ENCODE assay signal across 8 cellular contexts in the genomic region with DNA sequence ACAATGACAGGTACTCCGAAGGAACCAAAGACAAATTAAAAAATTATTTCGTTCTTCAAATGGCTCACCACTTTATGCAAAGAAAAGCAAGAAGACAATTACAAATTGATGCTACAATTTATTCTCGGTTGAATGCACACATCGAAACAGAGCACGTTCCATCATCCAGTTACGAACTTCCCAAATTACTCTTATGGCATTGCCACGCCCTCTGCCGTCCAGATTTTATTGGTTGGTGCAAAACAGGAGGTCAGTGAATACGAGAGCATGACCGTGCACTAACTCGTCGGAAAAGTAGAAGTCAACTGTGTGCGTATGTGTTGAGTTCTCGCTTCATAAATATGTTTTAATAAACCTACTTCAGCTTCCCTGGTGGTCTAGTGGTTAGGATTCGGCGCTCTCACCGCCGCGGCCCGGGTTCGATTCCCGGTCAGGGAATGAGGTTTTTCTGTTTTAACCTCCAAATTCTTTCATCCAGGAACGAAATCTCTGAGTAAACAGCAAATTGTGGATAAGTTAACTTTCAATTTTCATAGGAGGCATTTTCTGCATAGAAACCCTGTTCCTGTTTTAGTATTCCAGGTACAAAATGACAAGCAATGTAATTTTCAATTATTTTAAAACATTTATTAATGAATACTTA. TPM values are rescaled to one million over a fixed set of nuclear protein-coding genes. Genes with fewer than 3 reads are reported as not detected.
A peak's percentile ranks its signal among the peaks of the same experiment; 100 is the strongest.
DNase-seq lines count a peak whose midpoint lies in the region; ATAC-seq, FAIRE-seq and TF ChIP-seq lines count a peak whose summit lies in the region.

No MANE protein-coding gene starts in this region.

- H3K4me1 ChIP-seq in OCI-LY3 (ENCODE audit: low read length), result peaks cover 22% of the 10 kb centered on the region
- H3K4me1 ChIP-seq in mucosa of descending colon (ENCODE audit: low read depth), result peaks cover 17% of the 10 kb centered on the region

- no peak overlapping the region for H3K27ac ChIP-seq in OCI-LY3 (ENCODE audit: low read length)

- FAIRE-seq in GM19239 (lab: Jason Lieb, UNC), result peak; percentile 26

- DNase-seq in AG08395 (ENCODE audit: low spot score) (peak; percentile 73), GM19239 (ENCODE audit: insufficient read length, low spot score) (peak; percentile 22), HUDEP-2 (lab: John Stamatoyannopoulos, UW; ENCODE audit: unreplicated experiment in 76 of 76) (peak in 74 of 76 experiments; percentile 49 to 97 (median 86)), activated T-cell treated with anti-CD3 and anti-CD28 coated beads for 24 hours (ENCODE audit: low read depth) (peak; percentile 72), epithelial cell of proximal tubule (ENCODE audit: low read depth) (peak; percentile 59), mucosa of descending colon (peak; percentile 65 to 89 (median 79))
- peak; percentile 46 to 49 for DNase-seq in stimulated activated CD8-positive, alpha-beta memory T cell treated with anti-CD3 and anti-CD28 coated beads, Interleukin-2, amount 100 ng/mL, for 1 hour (ENCODE audit: low read depth in 2 of 2)

- H3K9ac ChIP-seq in OCI-LY3 (ENCODE audit: low read length), result peak overlapping the region; percentile 65

- no peak for TF ChIP-seq CTCF in OCI-LY3 (IDR thresholded peaks at IDR 0.05; ENCODE audit: low read depth, low read length)
- peak; percentile 13 for TF ChIP-seq CTCF in epithelial cell of proximal tubule (conservative IDR thresholded peaks at IDR 0.05; ENCODE audit: low read depth, low read length)
- TF ChIP-seq CTCF in mucosa of descending colon (IDR thresholded peaks at IDR 0.05), result no peak

- peak overlapping the region; percentile 88 for H3K4me3 ChIP-seq in OCI-LY3 (ENCODE audit: low read length)
- H3K4me3 ChIP-seq in epithelial cell of proximal tubule (ENCODE audit: low read depth, low read length), result peak overlapping the region; percentile 83
- H3K4me3 ChIP-seq in mucosa of descending colon, result peak overlapping the region; percentile 18

- peak; percentile 68 for ATAC-seq in mucosa of descending colon

- H2AFZ ChIP-seq in OCI-LY3 (ENCODE audit: low read depth, low read length), result peak overlapping the region; percentile 92

- intact Hi-C loops in mucosa of descending colon (cut with DNase I, micrococcal nuclease), result no loop called here

- no peaks in the 10 kb centered on the region for H3K36me3 ChIP-seq in OCI-LY3 (replicated peaks; ENCODE audit: low read depth, low read length)
- no peaks in the 10 kb centered on the region for H3K36me3 ChIP-seq in mucosa of descending colon (ENCODE audit: low read depth)

- peak overlapping the region; percentile 77 for H3K4me2 ChIP-seq in OCI-LY3 (ENCODE audit: low read length)

- H4K20me1 ChIP-seq in OCI-LY3 (ENCODE audit: insufficient read depth, low read length), result no peaks in the 10 kb centered on the region

- no peaks in the 10 kb centered on the region for H3K9me3 ChIP-seq in OCI-LY3 (ENCODE audit: insufficient read depth, low read length)
- H3K9me3 ChIP-seq in mucosa of descending colon, result no peaks in the 10 kb centered on the region

- no peaks in the 10 kb centered on the region for H3K27me3 ChIP-seq in OCI-LY3 (ENCODE audit: low read depth, low read length)

- no peaks in the 10 kb centered on the region for H3K79me2 ChIP-seq in OCI-LY3 (ENCODE audit: low read length)

RNA-seq across cellular contexts. Expression of gene ZNF311, which starts 23.2 kb away (rescaled TPM):
- total RNA-seq in epithelial cell of proximal tubule (0.52 and 0.65 TPM in 2 replicates), mucosa of descending colon (1 to 10 TPM; 1.8 to 2.9 (median 2.6) TPM)

RNA-seq across cellular contexts. Expression of gene TRIM27, which starts 58.2 kb away (rescaled TPM):
- total RNA-seq in epithelial cell of proximal tubule (76.0 and 80.5 TPM in 2 replicates), mucosa of descending colon (10 to 100 TPM; 33.1 to 37.2 (median 35.5) TPM)

Comparison
In these comparisons a context has a peak if more than half of its experiments do, and no peak if none do; other contexts are left out.
1. DNase-seq: peak in every context shown above with its lines; median percentile 86 in HUDEP-2; 79 in mucosa of descending colon; 73 in AG08395; 72 in activated T-cell treated with anti-CD3 and anti-CD28 coated beads for 24 hours; 59 in epithelial cell of proximal tubule; 48 in stimulated activated CD8-positive, alpha-beta memory T cell treated with anti-CD3 and anti-CD28 coated beads, Interleukin-2, amount 100 ng/mL, for 1 hour; 22 in GM19239.
2. H3K4me3 ChIP-seq: peak in every context shown above with its lines; median percentile 88 in OCI-LY3; 83 in epithelial cell of proximal tubule; 18 in mucosa of descending colon.